Comparison of ENCODE assay signal across 25 cellular contexts in genomic region chrX:125407314-125407713, GRCh38.
"Had no signal": no experiment of that assay in that cellular context is flagged by ENCODE, and none has a peak within 500 bp of the region (broad histone marks: within the 10 kb centered on the region; RNA-seq: fewer than 3 reads in every experiment).

No MANE protein-coding gene starts in this region.

- H3K36me3 ChIP-seq: neutrophil, pancreas, prostate gland, right lobe of liver, sigmoid colon, stomach, thoracic aorta, thyroid gland, tibial nerve, upper lobe of left lung, vagina had no signal

- H3K27me3 ChIP-seq: neutrophil, pancreas, right lobe of liver, sigmoid colon, stomach, thyroid gland, tibial nerve, upper lobe of left lung, vagina had no signal

- FAIRE-seq: small intestine, urothelium cell line had no signal

- DNase-seq: nephron progenitor cell; nucleus accumbens; pancreas; right cardiac atrium; right lobe of liver; sigmoid colon; small intestine; stimulated activated CD4-positive, alpha-beta T cell treated with anti-CD3 and anti-CD28 coated beads, Interleukin-15, amount 100 ng/mL, for 24 hours; stimulated activated CD4-positive, alpha-beta T cell treated with anti-CD3 and anti-CD28 coated beads, Interleukin-2, amount 100 ng/mL, for 24 hours; stimulated activated CD4-positive, alpha-beta T cell treated with anti-CD3 and anti-CD28 coated beads, Interleukin-2, amount 100 ng/mL, for 48 hours; stimulated activated CD4-positive, alpha-beta T cell treated with anti-CD3 and anti-CD28 coated beads, Interleukin-4, amount 100 ng/mL, for 24 hours; stimulated activated naive B cell treated with anti-CD40 and anti-IgM and Interleukin-4, amounts not matched to agents 10 μg/mL and 1 μg/mL and 100 μg/mL, for 72 hours; stimulated activated naive CD4-positive, alpha-beta T cell treated with Interleukin-2 at 50 U/mL for 16 hours; stomach; thyroid gland; trophoblast cell; upper lobe of left lung had no signal

- H3K9me3 ChIP-seq: neutrophil, pancreas, prostate gland, right lobe of liver, sigmoid colon, stomach, thoracic aorta, thyroid gland, tibial nerve, upper lobe of left lung, vagina had no signal

- ATAC-seq: natural killer cell treated with Interleukin-12 subunit alpha and Interleukin-12 subunit beta and Interleukin-15 and Interleukin-18, amount 100 ng/mL, for 72 hours; pancreas; right cardiac atrium; right lobe of liver; stimulated activated effector memory CD8-positive, alpha-beta T cell treated with anti-CD3 and anti-CD28 coated beads, Interleukin-12 subunit alpha, Interleukin-12 subunit beta, amount 100 ng/mL, for 72 hours; stimulated activated naive B cell treated with anti-CD40 and anti-IgM and Interleukin-4, amounts not matched to agents 10 μg/mL and 1 μg/mL and 100 μg/mL, for 72 hours had no signal

- H3K27ac ChIP-seq: neutrophil, pancreas, prostate gland, right lobe of liver, sigmoid colon, stomach, thoracic aorta, thyroid gland, tibial nerve, upper lobe of left lung, vagina had no signal

- H3K4me3 ChIP-seq: pancreas, prostate gland, right lobe of liver, sigmoid colon, stomach, thoracic aorta, thyroid gland, tibial nerve, upper lobe of left lung, vagina had no signal

- H3K4me1 ChIP-seq: pancreas, prostate gland, right lobe of liver, sigmoid colon, stomach, thyroid gland, tibial nerve, upper lobe of left lung, vagina had no signal
